In genomic region chr3:39281533-39281932, GRCh38 we compare ENCODE assay signal across 18 cellular contexts. TPM values are rescaled to one million over a fixed set of nuclear protein-coding genes. Genes with fewer than 3 reads are reported as not detected.
A peak's percentile ranks its signal among the peaks of the same experiment; 100 is the strongest.
DNase-seq lines count a peak whose midpoint lies in the region; ATAC-seq, FAIRE-seq and TF ChIP-seq lines count a peak whose summit lies in the region.
"Had no signal": no experiment of that assay in that cellular context is flagged by ENCODE, and none has a peak within 500 bp of the region (broad histone marks: within the 10 kb centered on the region; RNA-seq: fewer than 3 reads in every experiment).

No MANE protein-coding gene starts in this region.

- H3K36me3 Mint-ChIP-seq in CD14-positive monocyte (peaks cover 9 to 23% of the 10 kb centered on the region in 2 donors), activated B cell treated with CpG ODN at 0.5 μM for 24 hours (ENCODE audit: low read depth) (no peaks in the 10 kb centered on the region), naive B cell (no peaks in the 10 kb centered on the region), chondrocyte (ENCODE audit: low read depth) (no peaks in the 10 kb centered on the region)
- H3K36me3 Mint-ChIP-seq: brain had no signal

- TF ChIP-seq CTCF in CD14-positive monocyte (IDR thresholded peaks at IDR 0.05): no peak
- TF ChIP-seq CTCF in activated B cell treated with CpG ODN at 0.5 μM for 24 hours (IDR thresholded peaks at IDR 0.05): no peak
- TF ChIP-seq CTCF in chondrocyte (IDR thresholded peaks at IDR 0.05): no peak

- POLR2A ChIA-PET in activated B cell treated with CpG ODN at 0.5 μM for 24 hours (lab: Charles Lee): interaction anchor here (0.6 to 1.0 kb wide), 2 partner anchors 31 to 270 kb away, joined by 3 to 4 read pairs; no protein-coding TSS in a partner anchor

- CTCF ChIA-PET in activated B cell treated with CpG ODN at 0.5 μM for 24 hours (lab: Charles Lee): interaction anchor here (1.1 to 1.2 kb wide), 2 partner anchors 10 to 92 kb away, joined by 3 to 4 read pairs; no protein-coding TSS in a partner anchor

- ATAC-seq in activated B cell treated with CpG ODN at 0.5 μM for 24 hours (ENCODE audit: low read depth) (peak; percentile 57), naive B cell (ENCODE audit: low read depth in 2 of 2) (peak; percentile 48 to 61), HG02870 (IDR thresholded peaks at IDR 0.05; ENCODE audit: unreplicated experiment) (no peak)
- ATAC-seq: sciatic nerve had no signal

- TF ChIP-seq POLR2A in H54 (IDR thresholded peaks at IDR 0.05; ENCODE audit: low read depth, low read length): no peak

- H3K27ac Mint-ChIP-seq in CD14-positive monocyte: peak overlapping the region; percentile 77 to 95 (median 93)
- H3K27ac Mint-ChIP-seq in activated B cell treated with CpG ODN at 0.5 μM for 24 hours: no peak overlapping the region
- peak overlapping the region in 5 of 6 donors; percentile 14 to 89 (median 88) for H3K27ac Mint-ChIP-seq in naive B cell
- no peak overlapping the region for H3K27ac Mint-ChIP-seq in chondrocyte (ENCODE audit: unreplicated experiment)
- H3K27ac Mint-ChIP-seq: brain had no signal

- no peak for FAIRE-seq in H54 (lab: Jason Lieb, UNC)

- H3K4me1 Mint-ChIP-seq in CD14-positive monocyte (peaks cover 73% of the 10 kb centered on the region), activated B cell treated with CpG ODN at 0.5 μM for 24 hours (peaks cover 35% of the 10 kb centered on the region), naive B cell (peaks cover 35 to 48% (median 46%) of the 10 kb centered on the region in 3 donors), chondrocyte (ENCODE audit: low read depth) (peaks cover 21% of the 10 kb centered on the region)
- H3K4me1 Mint-ChIP-seq: brain had no signal

- DNase-seq in Ammon's horn (ENCODE audit: low spot score) (peak; percentile 55), CD14-positive monocyte (ENCODE audit: low spot score) (no peak), activated B cell treated with CpG ODN at 0.5 μM for 24 hours (no peak), naive B cell (peak; percentile 12), H54 (ENCODE audit: insufficient read length, low spot score) (no peak), chondrocyte (ENCODE audit: low spot score) (no peak), NCI-H2081 treated with DMSO at 0.1 percent for 48 hours (lab: John Stamatoyannopoulos, UW) (no peak)
- DNase-seq: activated naive CD4-positive, alpha-beta T cell treated with Interleukin-2 at 50 U/mL for 16 hours; BE2C; DMS153; MM.1S; NCI-H1930; SK-N-SH had no signal

- H3K27me3 Mint-ChIP-seq in CD14-positive monocyte (ENCODE audit: low read depth in 3 of 3): peaks cover 0 to 2% (median 0%) of the 10 kb centered on the region in 3 donors
- H3K27me3 Mint-ChIP-seq in activated B cell treated with CpG ODN at 0.5 μM for 24 hours: no peaks in the 10 kb centered on the region
- no peaks in the 10 kb centered on the region for H3K27me3 Mint-ChIP-seq in naive B cell
- no peaks in the 10 kb centered on the region for H3K27me3 Mint-ChIP-seq in chondrocyte (ENCODE audit: low read depth)

- H3K4me3 Mint-ChIP-seq in CD14-positive monocyte (peak overlapping the region; percentile 86 to 100), activated B cell treated with CpG ODN at 0.5 μM for 24 hours (peak overlapping the region; percentile 44), naive B cell (peak overlapping the region in 7 of 8 donors; percentile 40 to 80 (median 65)), chondrocyte (ENCODE audit: unreplicated experiment) (no peak overlapping the region)
- H3K4me3 Mint-ChIP-seq: brain had no signal

- intact Hi-C loops in CD14-positive monocyte (cut with micrococcal nuclease) (loop anchor here (5.0 to 10.0 kb wide), 2 partner anchors 34 to 177 kb away; partner anchors contain the start of genes GORASP1 (in 1 of the 2) and TTC21A (in 1 of the 2)), activated B cell treated with CpG ODN at 0.5 μM for 24 hours (cut with micrococcal nuclease) (no loop called here)

- peaks cover 0 to 3% (median 0%) of the 10 kb centered on the region in 7 donors for H3K9me3 Mint-ChIP-seq in CD14-positive monocyte
- no peaks in the 10 kb centered on the region for H3K9me3 Mint-ChIP-seq in activated B cell treated with CpG ODN at 0.5 μM for 24 hours
- no peaks in the 10 kb centered on the region for H3K9me3 Mint-ChIP-seq in naive B cell
- no peaks in the 10 kb centered on the region for H3K9me3 Mint-ChIP-seq in chondrocyte (ENCODE audit: low read depth)

RNA-seq across cellular contexts. Expression of gene CX3CR1, which starts 1.7 kb away (rescaled TPM):
- polyA plus RNA-seq in CD14-positive monocyte (100 to 1,000 TPM; 184 to 405 TPM), naive B cell (ENCODE audit: low read depth in 6 of 6) (1 to 10 TPM in 5 of 6 donors, under 1 TPM in 1; 0.14 to 2.9 (median 1.3) TPM)
- total RNA-seq in activated B cell treated with CpG ODN at 0.5 μM for 24 hours (0.12 and 0.38 TPM in 2 replicates), chondrocyte (0.12 TPM in 1 of 3 replicates, not detected in the others)
- total RNA-seq: lung microvascular endothelial cell, NCI-H460 had no signal
- polyA plus RNA-seq: SK-N-SH had no signal

RNA-seq across cellular contexts. Expression of gene CCR8, which starts 48.0 kb away (rescaled TPM):
- polyA plus RNA-seq in CD14-positive monocyte (not detected), naive B cell (ENCODE audit: low read depth in 6 of 6) (not detected)
- total RNA-seq in activated B cell treated with CpG ODN at 0.5 μM for 24 hours (not detected in 2 replicates), chondrocyte (not detected in 3 replicates)
- total RNA-seq: lung microvascular endothelial cell, NCI-H460, sciatic nerve had no signal
- polyA plus RNA-seq: SK-N-SH had no signal

Comparison
In these comparisons a context has a peak if more than half of its experiments do, and no peak if none do; other contexts are left out.
1. DNase-seq: peak in Ammon's horn (single experiment) and naive B cell (single experiment); none in CD14-positive monocyte (single experiment), activated B cell treated with CpG ODN at 0.5 μM for 24 hours (single experiment), H54 (single experiment), chondrocyte (single experiment) and NCI-H2081 treated with DMSO at 0.1 percent for 48 hours (single experiment).
2. H3K27ac Mint-ChIP-seq: peak in CD14-positive monocyte (7 of 7) and naive B cell (5 of 6); none in activated B cell treated with CpG ODN at 0.5 μM for 24 hours (single experiment) and chondrocyte (single experiment).